Comparison of ENCODE assay signal across 14 cellular contexts in genomic region chr13:110244096-110244830, GRCh38.
DNase-seq lines count a peak whose midpoint lies in the region; ATAC-seq and TF ChIP-seq lines count a peak whose summit lies in the region.
"Had no signal": no experiment of that assay in that cellular context is flagged by ENCODE, and none has a peak within 500 bp of the region (broad histone marks: within the 10 kb centered on the region; RNA-seq: fewer than 3 reads in every experiment).

No MANE protein-coding gene starts in this region.

- TF ChIP-seq CTCF in fibroblast of mammary gland (conservative IDR thresholded peaks at IDR 0.05; ENCODE audit: control insufficient read depth, insufficient read depth, low read depth, low read length) (no peak), parathyroid adenoma (IDR thresholded peaks at IDR 0.05) (no peak), GM13977 (IDR thresholded peaks at IDR 0.05; ENCODE audit: extremely low read depth, insufficient read depth, missing control alignments) (no peak)

- no peak overlapping the region for H2AFZ ChIP-seq in parathyroid adenoma

- H3K79me2 ChIP-seq in parathyroid adenoma = no peaks in the 10 kb centered on the region

- H3K4me3 ChIP-seq in fibroblast of mammary gland (ENCODE audit: control insufficient read depth, low read depth, low read length) (no peak overlapping the region), parathyroid adenoma (ENCODE audit: low read depth, low read length) (no peak overlapping the region)
- H3K4me3 ChIP-seq: skin epidermis had no signal

- no peaks in the 10 kb centered on the region for H3K36me3 ChIP-seq in parathyroid adenoma (ENCODE audit: control insufficient read depth, insufficient read depth, low read length)

- in situ Hi-C loops in GM13977 (cut with MboI; ENCODE audit: low pct_unique_long_range_greater_than_20kb, low sequenced_read_pairs, unreplicated experiment) = no loop called here

- no peaks in the 10 kb centered on the region for H3K27me3 ChIP-seq in parathyroid adenoma (ENCODE audit: control insufficient read depth, insufficient read depth, low read length)

- peak overlapping the region; percentile 39 for H3K27ac ChIP-seq in parathyroid adenoma

- H3K9me3 ChIP-seq in parathyroid adenoma (ENCODE audit: control insufficient read depth, low read length) = no peaks in the 10 kb centered on the region

- DNase-seq in Right ventricle myocardium inferior (ENCODE audit: missing footprints) (no peak), cardiac septum (ENCODE audit: low spot score) (no peak), fibroblast of mammary gland (ENCODE audit: low read depth) (peak; percentile 92), OCI-M2 (lab: John Stamatoyannopoulos, UW; ENCODE audit: unreplicated experiment) (no peak), GM13977 (ENCODE audit: low spot score) (no peak), 8988T (no peak), iPS-NIHi11 (ENCODE audit: low spot score) (no peak)
- DNase-seq: activated T-cell treated with anti-CD3 and anti-CD28 coated beads, Interleukin-2, amount 50 U/mL, for 1 hour; amniotic stem cell; DMS 273 treated with DMSO at 0.1 percent for 48 hours; MM.1S; natural killer cell had no signal

- ATAC-seq in Right ventricle myocardium inferior = peak; percentile 11
- ATAC-seq: natural killer cell had no signal

- no peak overlapping the region for H3K9ac ChIP-seq in parathyroid adenoma

- no peak overlapping the region for H3K4me2 ChIP-seq in parathyroid adenoma (ENCODE audit: low read length)

- intact Hi-C loops in Right ventricle myocardium inferior (cut with DNase I) = no loop called here
- intact Hi-C loops in cardiac septum (cut with DNase I) = no loop called here

- no peaks in the 10 kb centered on the region for H3K4me1 ChIP-seq in parathyroid adenoma
